Comparison of ENCODE assay signal across 8 cellular contexts in genomic region chrX:49191033-49191871, GRCh38. TPM values are rescaled to one million over a fixed set of nuclear protein-coding genes. Genes with fewer than 3 reads are reported as not detected.
DNase-seq lines count a peak whose midpoint lies in the region; ATAC-seq, FAIRE-seq and TF ChIP-seq lines count a peak whose summit lies in the region.

No MANE protein-coding gene starts in this region.

- no peaks in the 10 kb centered on the region for H3K27me3 ChIP-seq in foreskin keratinocyte
- H3K27me3 ChIP-seq in neural progenitor cell = no peaks in the 10 kb centered on the region

- H3K4me2 ChIP-seq in neural progenitor cell = peak overlapping the region; percentile 78

- peak; percentile 90 for TF ChIP-seq POLR2A in H54 (IDR thresholded peaks at IDR 0.05; ENCODE audit: low read depth, low read length)

- ATAC-seq in foreskin keratinocyte = peak; percentile 91

- H3K4me1 Mint-ChIP-seq in neural progenitor cell = peaks cover 22% of the 10 kb centered on the region

- H3K27ac ChIP-seq in foreskin keratinocyte (peak overlapping the region; percentile 47), neural progenitor cell (peak overlapping the region; percentile 90)

- no peaks in the 10 kb centered on the region for H3K36me3 ChIP-seq in neural progenitor cell

- DNase-seq in ELR (ENCODE audit: low read depth) (peak; percentile 98), H54 (ENCODE audit: insufficient read length, low spot score) (peak; percentile 56), LoVo (ENCODE audit: low spot score) (peak; percentile 90), SHP77 treated with DMSO at 0.1 percent for 48 hours (lab: John Stamatoyannopoulos, UW) (peak; percentile 95), foreskin keratinocyte (peak; percentile 98 to 99), neural progenitor cell (ENCODE audit: low spot score) (peak; percentile 96), superior temporal gyrus (ENCODE audit: extremely low spot score) (peak; percentile 98)
- peak; percentile 76 for DNase-seq in activated gamma-delta T cell treated with anti-CD3 and anti-CD28 coated beads, Interleukin-2, amount 50 U/mL, for 16 hours (ENCODE audit: low read depth)

- H3K27me3 Mint-ChIP-seq in neural progenitor cell (ENCODE audit: insufficient read depth, low read depth) = peaks cover 3% of the 10 kb centered on the region

- peaks cover 19% of the 10 kb centered on the region for H3F3A ChIP-seq in neural progenitor cell (ENCODE audit: low read depth)

- H3K4me3 Mint-ChIP-seq in neural progenitor cell = peak overlapping the region; percentile 85

- no peaks in the 10 kb centered on the region for H4K20me1 ChIP-seq in neural progenitor cell (ENCODE audit: low read depth)

- H3K9me3 ChIP-seq in neural progenitor cell (ENCODE audit: low read depth) = no peaks in the 10 kb centered on the region

- H3K4me1 ChIP-seq in foreskin keratinocyte (no peaks in the 10 kb centered on the region), neural progenitor cell (no peaks in the 10 kb centered on the region)

- peak overlapping the region; percentile 75 for H3K4me3 ChIP-seq in neural progenitor cell

- H3K36me3 Mint-ChIP-seq in neural progenitor cell = no peaks in the 10 kb centered on the region

- FAIRE-seq in H54 (lab: Jason Lieb, UNC) = peak; percentile 33

- H3K27ac Mint-ChIP-seq in neural progenitor cell = no peak overlapping the region

- TF ChIP-seq CTCF in foreskin keratinocyte (conservative IDR thresholded peaks at IDR 0.05) (no peak), neural progenitor cell (IDR thresholded peaks at IDR 0.05) (no peak)

- H3K79me2 ChIP-seq in neural progenitor cell (ENCODE audit: low read depth) = no peaks in the 10 kb centered on the region

- H2AFZ ChIP-seq in neural progenitor cell (replicated peaks) = no peak overlapping the region

- H3K9me3 Mint-ChIP-seq in neural progenitor cell = peaks cover 15% of the 10 kb centered on the region

- H3K9ac ChIP-seq in neural progenitor cell = peak overlapping the region; percentile 46

RNA-seq across cellular contexts. Expression of gene PRICKLE3, which starts 5.1 kb away (rescaled TPM):
- total RNA-seq in foreskin keratinocyte = 16.3 and 17.1 TPM in 2 replicates
- 14.8 and 16.4 TPM in 2 replicates for polyA plus RNA-seq in foreskin keratinocyte
- total RNA-seq in neural progenitor cell (ENCODE audit: low replicate concordance) = 0.28 and 6.4 TPM in 2 replicates

RNA-seq across cellular contexts. Expression of gene SYP, which starts 8.7 kb away (rescaled TPM):
- 0.20 and 0.28 TPM in 2 replicates for total RNA-seq in foreskin keratinocyte
- 0.20 and 0.31 TPM in 2 replicates for polyA plus RNA-seq in foreskin keratinocyte
- 0.07 and 0.62 TPM in 2 replicates for total RNA-seq in neural progenitor cell (ENCODE audit: low replicate concordance)

RNA-seq across cellular contexts. Expression of gene PLP2, which starts 19.6 kb away (rescaled TPM):
- 249 and 284 TPM in 2 replicates for total RNA-seq in foreskin keratinocyte
- 462 and 529 TPM in 2 replicates for polyA plus RNA-seq in foreskin keratinocyte
- total RNA-seq in neural progenitor cell (ENCODE audit: low replicate concordance) = 0.13 and 0.46 TPM in 2 replicates

RNA-seq across cellular contexts. Expression of gene MAGIX, which starts 28.7 kb away (rescaled TPM):
- 1.6 and 2.0 TPM in 2 replicates for total RNA-seq in foreskin keratinocyte
- 2.0 and 2.6 TPM in 2 replicates for polyA plus RNA-seq in foreskin keratinocyte
- total RNA-seq in neural progenitor cell (ENCODE audit: low replicate concordance) = 1.4 and 1.5 TPM in 2 replicates

RNA-seq across cellular contexts. Expression of gene CACNA1F, which starts 41.9 kb away (rescaled TPM):
- total RNA-seq in foreskin keratinocyte = not detected in 2 replicates
- polyA plus RNA-seq in foreskin keratinocyte = 0.01 TPM in 1 of 2 replicates, not detected in the other
- total RNA-seq in neural progenitor cell (ENCODE audit: low replicate concordance) = 1.1 and 4.9 TPM in 2 replicates

Comparison
In these comparisons a context has a peak if more than half of its experiments do, and no peak if none do; other contexts are left out.
1. Peak in every context shown above with its lines: DNase-seq, ATAC-seq, H3K4me3 ChIP-seq and H3K27ac ChIP-seq.
2. RNA of gene PLP2, which starts 19.6 kb away (total RNA-seq): 249 to 284 TPM in foreskin keratinocyte; 0.13 to 0.46 TPM in neural progenitor cell; every median in the first group is over 100 times any median in the second.